12 cellular contexts compared by ENCODE assay signal in the genomic region with DNA sequence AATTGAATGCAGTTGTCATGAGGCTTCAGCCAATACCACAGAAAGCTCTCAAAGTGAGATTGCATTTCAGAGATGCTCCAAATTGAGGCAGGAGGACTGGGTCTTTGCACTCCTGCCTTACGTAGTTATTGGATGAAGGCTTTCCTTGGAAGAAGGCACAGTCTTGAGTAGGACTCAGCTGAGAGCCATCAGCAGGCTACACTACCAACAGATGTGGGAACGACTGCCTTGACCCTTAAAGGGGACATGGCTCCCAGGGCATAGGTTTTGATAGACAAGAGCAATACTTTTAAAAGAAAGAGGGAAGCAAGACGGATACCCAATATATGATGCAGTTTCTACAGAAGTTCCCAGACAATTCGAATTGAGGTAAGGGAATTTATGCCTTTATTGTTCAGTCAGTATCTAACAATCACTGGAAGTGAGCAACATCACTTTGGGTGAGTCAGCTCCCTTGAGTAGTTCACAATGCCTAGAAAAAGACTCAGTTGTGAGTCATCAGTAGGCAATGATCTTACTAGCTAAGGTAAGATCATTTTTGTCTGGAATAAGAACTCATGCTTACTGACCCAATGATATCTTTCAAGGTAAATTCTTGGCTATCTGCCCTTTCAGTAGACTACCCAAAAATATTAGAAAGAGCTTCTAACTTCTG.
DNase-seq lines count a peak whose midpoint lies in the region; ATAC-seq, FAIRE-seq and TF ChIP-seq lines count a peak whose summit lies in the region.
"Had no signal": no experiment of that assay in that cellular context is flagged by ENCODE, and none has a peak within 500 bp of the region (broad histone marks: within the 10 kb centered on the region; RNA-seq: fewer than 3 reads in every experiment).

No MANE protein-coding gene starts in this region.

- H3K27me3 Mint-ChIP-seq in CD8-positive, alpha-beta T cell (ENCODE audit: low read depth): no peaks in the 10 kb centered on the region

- TF ChIP-seq EP300 in A549 (IDR thresholded peaks at IDR 0.05): no peak

- FAIRE-seq in A549 (lab: Jason Lieb, UNC) (no peak), H54 (lab: Jason Lieb, UNC) (peak; percentile 96)

- ATAC-seq in A549: peak; percentile 94
- ATAC-seq in SK-N-SH treated with all-trans-retinoic acid at 6 μM for 48 hours: peak; percentile 92
- no peak for ATAC-seq in CD8-positive, alpha-beta T cell

- H3K36me3 Mint-ChIP-seq in CD8-positive, alpha-beta T cell: no peaks in the 10 kb centered on the region
- H3K36me3 Mint-ChIP-seq: CD4-positive, alpha-beta memory T cell had no signal

- H3K9me3 ChIP-seq in A549: no peaks in the 10 kb centered on the region
- H3K9me3 ChIP-seq in CD8-positive, alpha-beta T cell (ENCODE audit: low read length): no peaks in the 10 kb centered on the region
- H3K9me3 ChIP-seq: adrenal gland had no signal

- peak overlapping the region; percentile 50 to 80; a peak in 4 of 6 replicates for H3K27ac ChIP-seq in A549
- H3K27ac ChIP-seq in CD8-positive, alpha-beta T cell (ENCODE audit: low read depth, low read length): no peak overlapping the region

- TF ChIP-seq POLR2A in A549 (IDR thresholded peaks at IDR 0.05; ENCODE audit: low read length): no peak
- no peak for TF ChIP-seq POLR2A in H54 (IDR thresholded peaks at IDR 0.05; ENCODE audit: low read depth, low read length)

- no peak for TF ChIP-seq CTCF in A549 (IDR thresholded peaks at IDR 0.05)
- TF ChIP-seq CTCF in foreskin fibroblast (IDR thresholded peaks at IDR 0.05; ENCODE audit: low read depth, low read length): no peak
- TF ChIP-seq CTCF in CD8-positive, alpha-beta T cell (IDR thresholded peaks at IDR 0.05): no peak

- peaks cover 6% of the 10 kb centered on the region for H3K9me3 Mint-ChIP-seq in CD8-positive, alpha-beta T cell

- intact Hi-C loops in CD8-positive, alpha-beta T cell (cut with DNase I, micrococcal nuclease): no loop called here

- 35% methylated on average over 4 of the region's 4 CpGs for WGBS in A549 (ENCODE audit: missing lambda C conversion rate)

- H3K4me3 ChIP-seq in A549: no peak overlapping the region
- no peak overlapping the region for H3K4me3 ChIP-seq in foreskin fibroblast (ENCODE audit: low read depth in 1 of 2, low read length in 2 of 2)
- no peak overlapping the region for H3K4me3 ChIP-seq in CD8-positive, alpha-beta T cell (ENCODE audit: low read depth, low read length)
- H3K4me3 ChIP-seq: adrenal gland had no signal

- H3K36me3 ChIP-seq in CD8-positive, alpha-beta T cell (ENCODE audit: insufficient read depth, low read length): no peaks in the 10 kb centered on the region
- H3K36me3 ChIP-seq: adrenal gland had no signal

- no peak overlapping the region for H3K27ac Mint-ChIP-seq in CD8-positive, alpha-beta T cell

- H3K4me1 Mint-ChIP-seq in CD8-positive, alpha-beta T cell (ENCODE audit: low read depth): no peaks in the 10 kb centered on the region
- H3K4me1 Mint-ChIP-seq: CD4-positive, alpha-beta memory T cell had no signal

- TF ChIP-seq RAD21 in A549 (conservative IDR thresholded peaks at IDR 0.05 in 1 of 2, IDR thresholded peaks at IDR 0.05 in 1 of 2): no peak

- H3K4me2 ChIP-seq in A549: peak overlapping the region; percentile 56

- POLR2A ChIA-PET in A549 (lab: Yijun Ruan, JAX): no interaction called here
- POLR2A ChIA-PET in CD8-positive, alpha-beta T cell (lab: Charles Lee): no interaction called here

- H3K27me3 ChIP-seq in CD8-positive, alpha-beta T cell (ENCODE audit: insufficient read depth, low read length): no peaks in the 10 kb centered on the region
- H3K27me3 ChIP-seq: adrenal gland had no signal

- CTCF ChIA-PET in A549 (lab: Yijun Ruan, JAX): no interaction called here
- CTCF ChIA-PET in CD8-positive, alpha-beta T cell (lab: Charles Lee): no interaction called here

- H3K4me3 Mint-ChIP-seq in CD8-positive, alpha-beta T cell: no peak overlapping the region
- H3K4me3 Mint-ChIP-seq: CD4-positive, alpha-beta memory T cell had no signal

- DNase-seq in A549 (ENCODE audit: low read depth in 1 of 2, low spot score in 1 of 2) (peak; percentile 35 to 64), H54 (ENCODE audit: insufficient read length, low spot score) (peak; percentile 24), foreskin fibroblast (peak; percentile 82 to 90), NCI-H128 (lab: John Stamatoyannopoulos, UW; ENCODE audit: unreplicated experiment) (no peak), NCI-H2227 (lab: John Stamatoyannopoulos, UW; ENCODE audit: unreplicated experiment) (no peak), ecto neural progenitor cell (ENCODE audit: low spot score) (no peak)
- no peak for DNase-seq in CD8-positive, alpha-beta T cell
- DNase-seq: CD4-positive, alpha-beta memory T cell; NCI-H1694 treated with DMSO at 0.1 percent for 48 hours; stimulated activated CD4-positive, alpha-beta T cell treated with anti-CD3 and anti-CD28 coated beads, Interleukin-15, amount 100 ng/mL, for 24 hours had no signal

- H3K4me1 ChIP-seq in A549: peaks cover 38% of the 10 kb centered on the region
- H3K4me1 ChIP-seq in CD8-positive, alpha-beta T cell (ENCODE audit: insufficient read depth, low read length): no peaks in the 10 kb centered on the region
- H3K4me1 ChIP-seq: adrenal gland had no signal

TF ChIP-seq in A549, 52 proteins besides CTCF, POLR2A, EP300 and RAD21:
- TF ChIP-seq, protein P1, sequence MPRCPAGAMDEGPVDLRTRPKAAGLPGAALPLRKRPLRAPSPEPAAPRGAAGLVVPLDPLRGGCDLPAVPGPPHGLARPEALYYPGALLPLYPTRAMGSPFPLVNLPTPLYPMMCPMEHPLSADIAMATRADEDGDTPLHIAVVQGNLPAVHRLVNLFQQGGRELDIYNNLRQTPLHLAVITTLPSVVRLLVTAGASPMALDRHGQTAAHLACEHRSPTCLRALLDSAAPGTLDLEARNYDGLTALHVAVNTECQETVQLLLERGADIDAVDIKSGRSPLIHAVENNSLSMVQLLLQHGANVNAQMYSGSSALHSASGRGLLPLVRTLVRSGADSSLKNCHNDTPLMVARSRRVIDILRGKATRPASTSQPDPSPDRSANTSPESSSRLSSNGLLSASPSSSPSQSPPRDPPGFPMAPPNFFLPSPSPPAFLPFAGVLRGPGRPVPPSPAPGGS (IDR thresholded peaks at IDR 0.05): no peak
- TF ChIP-seq FOSL2 (IDR thresholded peaks at IDR 0.05) (peak; percentile 76), FOSL2 (CRISPR knock-in tag; IDR thresholded peaks at IDR 0.05) (peak; percentile 92), MAFK (IDR thresholded peaks at IDR 0.05; ENCODE audit: partially characterized antibody) (peak; percentile 7), JUNB (IDR thresholded peaks at IDR 0.05) (peak; percentile 68; the same call in 1 of the 2 replicates), KDM5A (IDR thresholded peaks at IDR 0.05) (no peak), SMC3 (IDR thresholded peaks at IDR 0.05) (no peak)

TF ChIP-seq in SK-N-SH treated with all-trans-retinoic acid at 6 μM for 48 hours, 23 proteins besides CTCF, POLR2A, EP300 and RAD21:
- TF ChIP-seq ISL1 (CRISPR knock-in tag; IDR thresholded peaks at IDR 0.05) (peak; percentile 67; the same call in 1 of the 2 replicates), ZNF8 (CRISPR knock-in tag; IDR thresholded peaks at IDR 0.05) (no peak), ZFP3 (CRISPR knock-in tag; IDR thresholded peaks at IDR 0.05) (no peak)

Comparison
In these comparisons a context has a peak if more than half of its experiments do, and no peak if none do; other contexts are left out.
1. DNase-seq: peak in A549 (2 of 2), H54 (single experiment) and foreskin fibroblast (2 of 2); none in CD8-positive, alpha-beta T cell (0 of 7), NCI-H128 (single experiment), NCI-H2227 (single experiment) and ecto neural progenitor cell (single experiment).